In the genomic region with DNA sequence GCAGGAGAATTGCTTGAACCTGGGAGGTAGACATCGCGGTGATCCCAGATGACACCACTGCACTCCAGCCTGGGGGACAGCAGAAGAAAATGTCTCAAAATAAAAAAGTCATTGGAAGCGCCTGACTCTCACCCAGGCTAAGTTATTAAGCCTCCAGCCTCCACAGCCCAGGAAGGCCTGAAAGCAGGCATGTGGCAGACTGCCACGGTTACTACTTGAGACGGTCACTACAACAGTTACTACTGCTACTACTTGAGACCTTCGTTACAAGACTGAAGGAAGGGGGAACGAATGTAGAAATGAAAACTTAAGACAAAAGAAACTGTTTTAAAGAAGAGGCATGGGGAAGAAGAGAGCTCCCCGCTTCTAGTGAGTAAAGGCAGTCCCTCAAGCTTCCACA, we compare ENCODE assay signal across 2 cellular contexts.
TF ChIP-seq lines count a peak whose summit lies in the region.

No MANE protein-coding gene starts in this region.

TF ChIP-seq in A549, 52 proteins besides CTCF, POLR2A, EP300 and RAD21:
- TF ChIP-seq ESRRA (IDR thresholded peaks at IDR 0.05; ENCODE audit: borderline replicate concordance, low read length) (no peak), CHD4 (IDR thresholded peaks at IDR 0.05; ENCODE audit: borderline replicate concordance) (no peak), JUN (IDR thresholded peaks at IDR 0.05) (no peak), CBX8 (IDR thresholded peaks at IDR 0.05) (no peak), RCOR1 (IDR thresholded peaks at IDR 0.05; ENCODE audit: low read depth, low read length) (no peak), NR3C1 (IDR thresholded peaks at IDR 0.05) (no peak), MAZ (IDR thresholded peaks at IDR 0.05; ENCODE audit: borderline replicate concordance, low read depth, low read length) (no peak), ATOH8 (CRISPR knock-in tag; IDR thresholded peaks at IDR 0.05; ENCODE audit: low read depth) (no peak), BHLHE40 (IDR thresholded peaks at IDR 0.05; ENCODE audit: low read depth, low read length) (no peak)
TF ChIP-seq in A549: peak in this region for 0.

TF ChIP-seq in GM23338, 12 proteins besides CTCF, POLR2A, EP300 and RAD21:
- no peak for TF ChIP-seq JUNB (IDR thresholded peaks at IDR 0.05; ENCODE audit: unreplicated experiment)
- TF ChIP-seq, protein P1, sequence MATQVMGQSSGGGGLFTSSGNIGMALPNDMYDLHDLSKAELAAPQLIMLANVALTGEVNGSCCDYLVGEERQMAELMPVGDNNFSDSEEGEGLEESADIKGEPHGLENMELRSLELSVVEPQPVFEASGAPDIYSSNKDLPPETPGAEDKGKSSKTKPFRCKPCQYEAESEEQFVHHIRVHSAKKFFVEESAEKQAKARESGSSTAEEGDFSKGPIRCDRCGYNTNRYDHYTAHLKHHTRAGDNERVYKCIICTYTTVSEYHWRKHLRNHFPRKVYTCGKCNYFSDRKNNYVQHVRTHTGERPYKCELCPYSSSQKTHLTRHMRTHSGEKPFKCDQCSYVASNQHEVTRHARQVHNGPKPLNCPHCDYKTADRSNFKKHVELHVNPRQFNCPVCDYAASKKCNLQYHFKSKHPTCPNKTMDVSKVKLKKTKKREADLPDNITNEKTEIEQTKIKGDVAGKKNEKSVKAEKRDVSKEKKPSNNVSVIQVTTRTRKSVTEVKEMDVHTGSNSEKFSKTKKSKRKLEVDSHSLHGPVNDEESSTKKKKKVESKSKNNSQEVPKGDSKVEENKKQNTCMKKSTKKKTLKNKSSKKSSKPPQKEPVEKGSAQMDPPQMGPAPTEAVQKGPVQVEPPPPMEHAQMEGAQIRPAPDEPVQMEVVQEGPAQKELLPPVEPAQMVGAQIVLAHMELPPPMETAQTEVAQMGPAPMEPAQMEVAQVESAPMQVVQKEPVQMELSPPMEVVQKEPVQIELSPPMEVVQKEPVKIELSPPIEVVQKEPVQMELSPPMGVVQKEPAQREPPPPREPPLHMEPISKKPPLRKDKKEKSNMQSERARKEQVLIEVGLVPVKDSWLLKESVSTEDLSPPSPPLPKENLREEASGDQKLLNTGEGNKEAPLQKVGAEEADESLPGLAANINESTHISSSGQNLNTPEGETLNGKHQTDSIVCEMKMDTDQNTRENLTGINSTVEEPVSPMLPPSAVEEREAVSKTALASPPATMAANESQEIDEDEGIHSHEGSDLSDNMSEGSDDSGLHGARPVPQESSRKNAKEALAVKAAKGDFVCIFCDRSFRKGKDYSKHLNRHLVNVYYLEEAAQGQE (IDR thresholded peaks at IDR 0.05; ENCODE audit: unreplicated experiment), result no peak
- TF ChIP-seq CREB1 (CRISPR knock-in tag; IDR thresholded peaks at IDR 0.05; ENCODE audit: low read depth), result no peak
- TF ChIP-seq STAT1 (IDR thresholded peaks at IDR 0.05; ENCODE audit: unreplicated experiment), result no peak
- TF ChIP-seq, protein P2, sequence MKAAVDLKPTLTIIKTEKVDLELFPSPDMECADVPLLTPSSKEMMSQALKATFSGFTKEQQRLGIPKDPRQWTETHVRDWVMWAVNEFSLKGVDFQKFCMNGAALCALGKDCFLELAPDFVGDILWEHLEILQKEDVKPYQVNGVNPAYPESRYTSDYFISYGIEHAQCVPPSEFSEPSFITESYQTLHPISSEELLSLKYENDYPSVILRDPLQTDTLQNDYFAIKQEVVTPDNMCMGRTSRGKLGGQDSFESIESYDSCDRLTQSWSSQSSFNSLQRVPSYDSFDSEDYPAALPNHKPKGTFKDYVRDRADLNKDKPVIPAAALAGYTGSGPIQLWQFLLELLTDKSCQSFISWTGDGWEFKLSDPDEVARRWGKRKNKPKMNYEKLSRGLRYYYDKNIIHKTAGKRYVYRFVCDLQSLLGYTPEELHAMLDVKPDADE (IDR thresholded peaks at IDR 0.05), result no peak
- no peak for TF ChIP-seq EZH2 (IDR thresholded peaks at IDR 0.05; ENCODE audit: low read depth, unreplicated experiment)
- no peak for TF ChIP-seq ZNF114 (CRISPR knock-in tag; IDR thresholded peaks at IDR 0.05)
- TF ChIP-seq, protein P3, sequence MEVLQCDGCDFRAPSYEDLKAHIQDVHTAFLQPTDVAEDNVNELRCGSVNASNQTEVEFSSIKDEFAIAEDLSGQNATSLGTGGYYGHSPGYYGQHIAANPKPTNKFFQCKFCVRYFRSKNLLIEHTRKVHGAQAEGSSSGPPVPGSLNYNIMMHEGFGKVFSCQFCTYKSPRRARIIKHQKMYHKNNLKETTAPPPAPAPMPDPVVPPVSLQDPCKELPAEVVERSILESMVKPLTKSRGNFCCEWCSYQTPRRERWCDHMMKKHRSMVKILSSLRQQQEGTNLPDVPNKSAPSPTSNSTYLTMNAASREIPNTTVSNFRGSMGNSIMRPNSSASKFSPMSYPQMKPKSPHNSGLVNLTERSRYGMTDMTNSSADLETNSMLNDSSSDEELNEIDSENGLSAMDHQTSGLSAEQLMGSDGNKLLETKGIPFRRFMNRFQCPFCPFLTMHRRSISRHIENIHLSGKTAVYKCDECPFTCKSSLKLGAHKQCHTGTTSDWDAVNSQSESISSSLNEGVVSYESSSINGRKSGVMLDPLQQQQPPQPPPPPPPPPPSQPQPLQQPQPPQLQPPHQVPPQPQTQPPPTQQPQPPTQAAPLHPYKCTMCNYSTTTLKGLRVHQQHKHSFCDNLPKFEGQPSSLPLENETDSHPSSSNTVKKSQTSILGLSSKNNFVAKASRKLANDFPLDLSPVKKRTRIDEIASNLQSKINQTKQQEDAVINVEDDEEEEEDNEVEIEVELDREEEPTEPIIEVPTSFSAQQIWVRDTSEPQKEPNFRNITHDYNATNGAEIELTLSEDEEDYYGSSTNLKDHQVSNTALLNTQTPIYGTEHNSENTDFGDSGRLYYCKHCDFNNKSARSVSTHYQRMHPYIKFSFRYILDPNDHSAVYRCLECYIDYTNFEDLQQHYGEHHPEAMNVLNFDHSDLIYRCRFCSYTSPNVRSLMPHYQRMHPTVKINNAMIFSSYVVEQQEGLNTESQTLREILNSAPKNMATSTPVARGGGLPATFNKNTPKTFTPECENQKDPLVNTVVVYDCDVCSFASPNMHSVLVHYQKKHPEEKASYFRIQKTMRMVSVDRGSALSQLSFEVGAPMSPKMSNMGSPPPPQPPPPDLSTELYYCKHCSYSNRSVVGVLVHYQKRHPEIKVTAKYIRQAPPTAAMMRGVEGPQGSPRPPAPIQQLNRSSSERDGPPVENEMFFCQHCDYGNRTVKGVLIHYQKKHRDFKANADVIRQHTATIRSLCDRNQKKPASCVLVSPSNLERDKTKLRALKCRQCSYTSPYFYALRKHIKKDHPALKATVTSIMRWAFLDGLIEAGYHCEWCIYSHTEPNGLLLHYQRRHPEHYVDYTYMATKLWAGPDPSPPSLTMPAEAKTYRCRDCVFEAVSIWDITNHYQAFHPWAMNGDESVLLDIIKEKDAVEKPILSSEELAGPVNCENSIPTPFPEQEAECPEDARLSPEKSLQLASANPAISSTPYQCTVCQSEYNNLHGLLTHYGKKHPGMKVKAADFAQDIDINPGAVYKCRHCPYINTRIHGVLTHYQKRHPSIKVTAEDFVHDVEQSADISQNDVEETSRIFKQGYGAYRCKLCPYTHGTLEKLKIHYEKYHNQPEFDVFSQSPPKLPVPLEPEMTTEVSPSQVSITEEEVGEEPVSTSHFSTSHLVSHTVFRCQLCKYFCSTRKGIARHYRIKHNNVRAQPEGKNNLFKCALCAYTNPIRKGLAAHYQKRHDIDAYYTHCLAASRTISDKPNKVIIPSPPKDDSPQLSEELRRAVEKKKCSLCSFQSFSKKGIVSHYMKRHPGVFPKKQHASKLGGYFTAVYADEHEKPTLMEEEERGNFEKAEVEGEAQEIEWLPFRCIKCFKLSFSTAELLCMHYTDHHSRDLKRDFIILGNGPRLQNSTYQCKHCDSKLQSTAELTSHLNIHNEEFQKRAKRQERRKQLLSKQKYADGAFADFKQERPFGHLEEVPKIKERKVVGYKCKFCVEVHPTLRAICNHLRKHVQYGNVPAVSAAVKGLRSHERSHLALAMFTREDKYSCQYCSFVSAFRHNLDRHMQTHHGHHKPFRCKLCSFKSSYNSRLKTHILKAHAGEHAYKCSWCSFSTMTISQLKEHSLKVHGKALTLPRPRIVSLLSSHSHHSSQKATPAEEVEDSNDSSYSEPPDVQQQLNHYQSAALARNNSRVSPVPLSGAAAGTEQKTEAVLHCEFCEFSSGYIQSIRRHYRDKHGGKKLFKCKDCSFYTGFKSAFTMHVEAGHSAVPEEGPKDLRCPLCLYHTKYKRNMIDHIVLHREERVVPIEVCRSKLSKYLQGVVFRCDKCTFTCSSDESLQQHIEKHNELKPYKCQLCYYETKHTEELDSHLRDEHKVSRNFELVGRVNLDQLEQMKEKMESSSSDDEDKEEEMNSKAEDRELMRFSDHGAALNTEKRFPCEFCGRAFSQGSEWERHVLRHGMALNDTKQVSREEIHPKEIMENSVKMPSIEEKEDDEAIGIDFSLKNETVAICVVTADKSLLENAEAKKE (CRISPR knock-in tag; IDR thresholded peaks at IDR 0.05), result no peak
- TF ChIP-seq POLR2AphosphoS5 (IDR thresholded peaks at IDR 0.05; ENCODE audit: low read depth), result no peak
- no peak for TF ChIP-seq EZH2phosphoT487 (IDR thresholded peaks at IDR 0.05; ENCODE audit: unreplicated experiment)
- no peak for TF ChIP-seq ZNF331 (CRISPR knock-in tag; IDR thresholded peaks at IDR 0.05; ENCODE audit: low read depth)
- no peak for TF ChIP-seq NANOG (IDR thresholded peaks at IDR 0.05; ENCODE audit: borderline replicate concordance)
TF ChIP-seq in GM23338: peak in this region for 0.
